Comparison of ENCODE assay signal across 9 cellular contexts in genomic region chrX:73977542-73978169, GRCh38.
DNase-seq lines count a peak whose midpoint lies in the region; ATAC-seq and TF ChIP-seq lines count a peak whose summit lies in the region.
"Had no signal": no experiment of that assay in that cellular context is flagged by ENCODE, and none has a peak within 500 bp of the region (broad histone marks: within the 10 kb centered on the region; RNA-seq: fewer than 3 reads in every experiment).

No MANE protein-coding gene starts in this region.

- no peak overlapping the region for H2BK5ac ChIP-seq in mesendoderm (ENCODE audit: low read length)

- ATAC-seq in GM18868 (IDR thresholded peaks at IDR 0.05; ENCODE audit: unreplicated experiment), result peak; percentile 96
- ATAC-seq: Panc1 had no signal

- no peak for TF ChIP-seq CTCF in HEK293 (tag by site-specific recombination; IDR thresholded peaks at IDR 0.05)
- no peak for TF ChIP-seq CTCF in MM.1S (IDR thresholded peaks at IDR 0.05; ENCODE audit: low read length)

- H3K9me2 ChIP-seq in MM.1S (replicated peaks; ENCODE audit: insufficient read depth, low read length), result no peaks in the 10 kb centered on the region

- H3K56ac ChIP-seq in mesendoderm (ENCODE audit: low read length), result no peak overlapping the region

- H3K4me2 ChIP-seq in MM.1S (ENCODE audit: low read depth, low read length) (no peak overlapping the region), mesendoderm (ENCODE audit: low read length) (no peak overlapping the region)

- H3K23ac ChIP-seq in mesendoderm (ENCODE audit: low read length), result no peak overlapping the region

- no peak overlapping the region for H2AFZ ChIP-seq in MM.1S (ENCODE audit: low read length)

- H3K9me3 ChIP-seq in HEK293 (ENCODE audit: control insufficient read depth, insufficient read depth, low read depth, low read length) (no peaks in the 10 kb centered on the region), MM.1S (replicated peaks; ENCODE audit: insufficient read depth, low read length) (no peaks in the 10 kb centered on the region)

- CTCF ChIA-PET in HEK293 (lab: Yijun Ruan, JAX), result interaction anchor here (0.6 kb wide), 2 partner anchors 37 to 144 kb away, joined by 3 read pairs; no protein-coding TSS in a partner anchor

- H3K79me1 ChIP-seq in mesendoderm (ENCODE audit: low read length), result no peaks in the 10 kb centered on the region

- H3K36me3 ChIP-seq in HEK293 (ENCODE audit: control insufficient read depth in 2 of 2, insufficient read depth in 1 of 2, low read length in 2 of 2) (peaks cover 0 to 54% of the 10 kb centered on the region in 2 experiments; a peak in 2 of 3 replicates), MM.1S (replicated peaks; ENCODE audit: insufficient read depth, low read length) (no peaks in the 10 kb centered on the region), mesendoderm (ENCODE audit: control insufficient read depth, insufficient read depth, low read length) (no peaks in the 10 kb centered on the region)

- WGBS in mesendoderm (ENCODE audit: extremely low coverage, insufficient coverage, low lambda C conversion rate), result no CpG with 5 or more reads among the region's 8 CpGs

- H3K27me3 ChIP-seq in MM.1S (replicated peaks; ENCODE audit: insufficient read depth, low read length) (no peaks in the 10 kb centered on the region), mesendoderm (ENCODE audit: insufficient read depth, low read length, poor library complexity) (no peaks in the 10 kb centered on the region)

- H3K4me1 ChIP-seq in HEK293 (ENCODE audit: control insufficient read depth, insufficient read depth, low read length) (peaks cover 26% of the 10 kb centered on the region), MM.1S (ENCODE audit: low read length) (peaks cover 5% of the 10 kb centered on the region; the same call in 1 of the 2 replicates), mesendoderm (ENCODE audit: control insufficient read depth, low read depth, low read length) (no peaks in the 10 kb centered on the region)

- no peak overlapping the region for H4K8ac ChIP-seq in mesendoderm (ENCODE audit: low read depth, low read length)

- DNase-seq in MM.1S, result peak; percentile 39
- peak; percentile 19 for DNase-seq in mesendoderm
- DNase-seq in ureter (ENCODE audit: low spot score), result no peak
- no peak for DNase-seq in NK-92 (lab: John Stamatoyannopoulos, UW; ENCODE audit: unreplicated experiment)
- no peak for DNase-seq in ecto neural progenitor cell (ENCODE audit: low spot score)

- H4K5ac ChIP-seq in mesendoderm (ENCODE audit: low read length), result no peak overlapping the region

- H2BK15ac ChIP-seq in mesendoderm (replicated peaks; ENCODE audit: low read depth), result no peak overlapping the region

- no peak overlapping the region for H3K4me3 ChIP-seq in HEK293 (ENCODE audit: low read depth, low read length)
- no peak overlapping the region for H3K4me3 ChIP-seq in MM.1S (ENCODE audit: low read length)
- H3K4me3 ChIP-seq in mesendoderm (ENCODE audit: low read length), result no peak overlapping the region
- H3K4me3 ChIP-seq: lung had no signal

- H3K4ac ChIP-seq in mesendoderm (ENCODE audit: low read depth, low read length), result no peak overlapping the region

- H3K9ac ChIP-seq in MM.1S (ENCODE audit: low read length) (no peak overlapping the region), mesendoderm (ENCODE audit: low read length) (no peak overlapping the region)

- POLR2A ChIA-PET in HEK293 (lab: Yijun Ruan, JAX), result interaction anchor here (0.6 kb wide), 1 partner anchor 9 kb away, joined by 3 read pairs; no protein-coding TSS in a partner anchor

- no peaks in the 10 kb centered on the region for H4K20me1 ChIP-seq in MM.1S (ENCODE audit: insufficient read depth, low read length)

- H2BK120ac ChIP-seq in mesendoderm (ENCODE audit: low read depth, low read length), result no peak overlapping the region

- no peak overlapping the region for H3K18ac ChIP-seq in mesendoderm (ENCODE audit: low read length)

- H3K27ac ChIP-seq in HEK293 (ENCODE audit: extremely low read depth, low read depth, low read length), result no peak overlapping the region
- no peak overlapping the region; the same call in 1 of the 2 replicates for H3K27ac ChIP-seq in MM.1S (ENCODE audit: low read length)
- H3K27ac ChIP-seq in mesendoderm (ENCODE audit: low read depth, low read length), result no peak overlapping the region

- no peaks in the 10 kb centered on the region for H3F3A ChIP-seq in MM.1S (ENCODE audit: insufficient read depth, low read length)

- no peak overlapping the region for H2AK5ac ChIP-seq in mesendoderm (ENCODE audit: low read length)

- H3K79me2 ChIP-seq in MM.1S (ENCODE audit: low read length) (peaks cover 38% of the 10 kb centered on the region), mesendoderm (ENCODE audit: control insufficient read depth, insufficient read depth, low read length) (no peaks in the 10 kb centered on the region)

TF ChIP-seq in HEK293, 187 proteins besides CTCF, POLR2A, EP300 and RAD21 (continues in another document):
- TF ChIP-seq ZNF555 (tag by site-specific recombination; conservative IDR thresholded peaks at IDR 0.05) (no peak), HOXC10 (CRISPR knock-in tag; IDR thresholded peaks at IDR 0.05) (no peak), ZIC2 (tag by site-specific recombination; IDR thresholded peaks at IDR 0.05) (peak; percentile 92), KLF1 (tag by site-specific recombination; IDR thresholded peaks at IDR 0.05) (peak; percentile 60), ZNF747 (tag by site-specific recombination; IDR thresholded peaks at IDR 0.05) (no peak), ZBTB20 (tag by site-specific recombination; IDR thresholded peaks at IDR 0.05) (no peak), ZNF24 (tag by site-specific recombination; IDR thresholded peaks at IDR 0.05) (no peak), ZNF350 (tag by site-specific recombination; IDR thresholded peaks at IDR 0.05) (no peak), ZNF513 (tag by site-specific recombination; IDR thresholded peaks at IDR 0.05) (no peak), ZSCAN18 (tag by site-specific recombination; IDR thresholded peaks at IDR 0.05) (no peak), ZNF585B (tag by site-specific recombination; IDR thresholded peaks at IDR 0.05) (no peak), ZNF433 (tag by site-specific recombination; IDR thresholded peaks at IDR 0.05; ENCODE audit: low read depth) (no peak), ZNF791 (tag by site-specific recombination; IDR thresholded peaks at IDR 0.05) (no peak), KLF10 (tag by site-specific recombination; IDR thresholded peaks at IDR 0.05) (peak; percentile 53; the same call in 1 of the 2 replicates), ZFP69B (tag by site-specific recombination; IDR thresholded peaks at IDR 0.05) (no peak), BCL6B (tag by site-specific recombination; IDR thresholded peaks at IDR 0.05) (no peak)
- TF ChIP-seq, protein P1, sequence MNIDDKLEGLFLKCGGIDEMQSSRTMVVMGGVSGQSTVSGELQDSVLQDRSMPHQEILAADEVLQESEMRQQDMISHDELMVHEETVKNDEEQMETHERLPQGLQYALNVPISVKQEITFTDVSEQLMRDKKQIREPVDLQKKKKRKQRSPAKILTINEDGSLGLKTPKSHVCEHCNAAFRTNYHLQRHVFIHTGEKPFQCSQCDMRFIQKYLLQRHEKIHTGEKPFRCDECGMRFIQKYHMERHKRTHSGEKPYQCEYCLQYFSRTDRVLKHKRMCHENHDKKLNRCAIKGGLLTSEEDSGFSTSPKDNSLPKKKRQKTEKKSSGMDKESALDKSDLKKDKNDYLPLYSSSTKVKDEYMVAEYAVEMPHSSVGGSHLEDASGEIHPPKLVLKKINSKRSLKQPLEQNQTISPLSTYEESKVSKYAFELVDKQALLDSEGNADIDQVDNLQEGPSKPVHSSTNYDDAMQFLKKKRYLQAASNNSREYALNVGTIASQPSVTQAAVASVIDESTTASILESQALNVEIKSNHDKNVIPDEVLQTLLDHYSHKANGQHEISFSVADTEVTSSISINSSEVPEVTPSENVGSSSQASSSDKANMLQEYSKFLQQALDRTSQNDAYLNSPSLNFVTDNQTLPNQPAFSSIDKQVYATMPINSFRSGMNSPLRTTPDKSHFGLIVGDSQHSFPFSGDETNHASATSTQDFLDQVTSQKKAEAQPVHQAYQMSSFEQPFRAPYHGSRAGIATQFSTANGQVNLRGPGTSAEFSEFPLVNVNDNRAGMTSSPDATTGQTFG (tag by site-specific recombination; IDR thresholded peaks at IDR 0.05; ENCODE audit: borderline replicate concordance), result no peak

Comparison
In these comparisons a context has a peak if more than half of its experiments do, and no peak if none do; other contexts are left out.
1. DNase-seq: peak in MM.1S (single experiment) and mesendoderm (single experiment); none in ureter (single experiment), NK-92 (single experiment) and ecto neural progenitor cell (single experiment).